8 cellular contexts compared by ENCODE assay signal in genomic region chr1:214439352-214440119, GRCh38.
DNase-seq lines count a peak whose midpoint lies in the region; ATAC-seq and TF ChIP-seq lines count a peak whose summit lies in the region.

No MANE protein-coding gene starts in this region.

- dilution Hi-C loops in IMR-90 (cut with HindIII; ENCODE audit: low sequenced_read_pairs, unreplicated experiment), result no loop called here

- H3K36me3 ChIP-seq in IMR-90 (ENCODE audit: control insufficient read depth, insufficient read depth, low read length) (no peaks in the 10 kb centered on the region), mucosa of rectum (ENCODE audit: control insufficient read depth in 2 of 2, insufficient read depth in 2 of 2, low read length in 2 of 2) (no peaks in the 10 kb centered on the region), GM23248 (ENCODE audit: low read depth) (0 out of 2 replicates have a peak, but pooled peaks cover 7% of the 10 kb centered on the region)

- no peak for TF ChIP-seq RAD21 in IMR-90 (IDR thresholded peaks at IDR 0.05; ENCODE audit: low read length)

- peak overlapping the region; percentile 86 for H2BK120ac ChIP-seq in IMR-90 (ENCODE audit: low read depth, low read length)

- H3K9me1 ChIP-seq in IMR-90 (ENCODE audit: insufficient read depth, low read length), result peaks cover 1% of the 10 kb centered on the region; the same call in 1 of the 2 replicates

- H4K20me1 ChIP-seq in IMR-90 (ENCODE audit: insufficient read depth, low read length) (no peaks in the 10 kb centered on the region), GM23248 (ENCODE audit: insufficient read depth) (0 out of 2 replicates have a peak, but pooled peaks cover 8% of the 10 kb centered on the region)

- TF ChIP-seq CTCF in IMR-90 (conservative IDR thresholded peaks at IDR 0.05; ENCODE audit: low read depth, low read length), result no peak
- TF ChIP-seq CTCF in choroid plexus epithelial cell (conservative IDR thresholded peaks at IDR 0.05; ENCODE audit: low read depth, low read length), result no peak

- H2AK9ac ChIP-seq in IMR-90 (replicated peaks; ENCODE audit: low read depth, low read length, poor library complexity), result no peak overlapping the region

- H2BK20ac ChIP-seq in IMR-90 (ENCODE audit: low read depth, low read length), result peak overlapping the region; percentile 70

- H3K56ac ChIP-seq in IMR-90 (ENCODE audit: extremely low read depth, insufficient read depth, low read length), result peak overlapping the region; percentile 37; the same call in 1 of the 2 replicates

- peak overlapping the region; percentile 8; the same call in 1 of the 2 replicates for H3K9ac ChIP-seq in IMR-90 (ENCODE audit: low read depth, low read length)
- peak overlapping the region in 1 of 2 donors; percentile 9 for H3K9ac ChIP-seq in mucosa of rectum (ENCODE audit: low read depth in 1 of 2, low read length in 2 of 2)
- H3K9ac ChIP-seq in GM23248, result no peak overlapping the region

- H2AFZ ChIP-seq in IMR-90 (replicated peaks; ENCODE audit: low read length, poor library complexity) (peak overlapping the region; percentile 25), GM23248 (no peak overlapping the region)

- H3K9me3 ChIP-seq in IMR-90 (ENCODE audit: control insufficient read depth, insufficient read depth, low read length) (no peaks in the 10 kb centered on the region), mucosa of rectum (ENCODE audit: control insufficient read depth in 2 of 2, low read length in 2 of 2) (no peaks in the 10 kb centered on the region), GM23248 (ENCODE audit: low read depth) (no peaks in the 10 kb centered on the region)

- peak overlapping the region; percentile 59 for H4K91ac ChIP-seq in IMR-90 (ENCODE audit: insufficient read depth, low read depth, low read length)

- DNase-seq in IMR-90 (peak; percentile 97), OCI-M1 (lab: John Stamatoyannopoulos, UW) (peak; percentile 77), choroid plexus epithelial cell (ENCODE audit: low read depth) (peak; percentile 54), T1000 (lab: John Stamatoyannopoulos, UW) (no peak), GM23248 (no peak)

- WGBS in IMR-90 (ENCODE audit: extremely low coverage in 2 of 2, insufficient read length in 1 of 2), 2 experiments, result 12% methylated on average over 4 of the region's 12 CpGs; no CpG with 5 or more reads in 1 of the 2 experiments
- WGBS in GM23248 (ENCODE audit: low coverage in 1 of 2, low lambda C conversion rate in 2 of 2, missing lambda C conversion rate in 2 of 2), 2 experiments, result 79 to 80% methylated on average over 12 of the region's 12 CpGs

- peak overlapping the region; percentile 37 for H2BK15ac ChIP-seq in IMR-90 (ENCODE audit: low read depth, low read length)

- H3K4me2 ChIP-seq in IMR-90 (ENCODE audit: low read depth, low read length), result peak overlapping the region; percentile 76; the same call in 1 of the 2 replicates
- H3K4me2 ChIP-seq in GM23248 (ENCODE audit: unreplicated experiment), result no peak overlapping the region

- no peaks in the 10 kb centered on the region for H3K9me2 ChIP-seq in GM23248 (ENCODE audit: insufficient read depth)

- peaks cover 98% of the 10 kb centered on the region for H3K79me2 ChIP-seq in GM23248 (ENCODE audit: insufficient read depth)

- POLR2A ChIA-PET in IMR-90 (lab: Charles Lee; ENCODE audit: unreplicated experiment), result no interaction called here

- peak overlapping the region; percentile 92 for H3K18ac ChIP-seq in IMR-90 (ENCODE audit: low read depth, low read length)

- H3K14ac ChIP-seq in IMR-90 (replicated peaks; ENCODE audit: low read depth, low read length), result peak overlapping the region; percentile 87

- H2BK5ac ChIP-seq in IMR-90 (ENCODE audit: low read depth, low read length, poor library complexity, severe bottlenecking), result peak overlapping the region; percentile 95

- H4K8ac ChIP-seq in IMR-90 (ENCODE audit: low read depth in 2 of 2, low read length in 2 of 2), result peak overlapping the region; percentile 7 to 83; a peak in 3 of 4 replicates

- no TSS peak for BruUV-seq in IMR-90 (replicated peaks; lab: Mats Ljungman, UMichigan)

- no peak for TF ChIP-seq POLR2A in IMR-90 (IDR thresholded peaks at IDR 0.05; ENCODE audit: low read depth, low read length)

- H3K27ac ChIP-seq in IMR-90 (ENCODE audit: insufficient read depth, low read length) (peak overlapping the region; percentile 49; the same call in 1 of the 2 replicates), mucosa of rectum (ENCODE audit: low read depth in 2 of 2, low read length in 2 of 2) (no peak overlapping the region), GM23248 (no peak overlapping the region)

- peaks cover 56% of the 10 kb centered on the region for H3F3A ChIP-seq in GM23248 (ENCODE audit: insufficient read depth)

- H3K79me1 ChIP-seq in IMR-90 (ENCODE audit: low read depth in 1 of 2, low read length in 2 of 2), result peaks cover 27 to 61% of the 10 kb centered on the region in 2 experiments

- H3K4me3 ChIP-seq in IMR-90 (ENCODE audit: insufficient read depth, low read depth, low read length), result peak overlapping the region; percentile 4; the same call in 1 of the 2 replicates
- no peak overlapping the region for H3K4me3 ChIP-seq in choroid plexus epithelial cell (ENCODE audit: low read depth, low read length)
- H3K4me3 ChIP-seq in mucosa of rectum (ENCODE audit: low read length in 2 of 2), result peak overlapping the region; percentile 25 to 38
- H3K4me3 ChIP-seq in GM23248, result no peak overlapping the region

- intact Hi-C loops in IMR-90 (cut with micrococcal nuclease), result no loop called here

- H3K27me3 ChIP-seq in IMR-90 (ENCODE audit: control insufficient read depth, insufficient read depth, low read length) (no peaks in the 10 kb centered on the region), mucosa of rectum (ENCODE audit: control insufficient read depth in 2 of 2, insufficient read depth in 2 of 2, low read length in 2 of 2) (no peaks in the 10 kb centered on the region), GM23248 (replicated peaks; ENCODE audit: insufficient read depth) (no peaks in the 10 kb centered on the region)

- H2AK5ac ChIP-seq in IMR-90 (ENCODE audit: low read depth, low read length), result peak overlapping the region; percentile 27; the same call in 1 of the 2 replicates

- H3K4me1 ChIP-seq in IMR-90 (ENCODE audit: control insufficient read depth, insufficient read depth, low read length) (peaks cover 9% of the 10 kb centered on the region), mucosa of rectum (ENCODE audit: control insufficient read depth in 2 of 2, insufficient read depth in 2 of 2, low read length in 2 of 2) (peaks cover 8 to 11% of the 10 kb centered on the region in 2 donors), GM23248 (ENCODE audit: insufficient read depth) (peaks cover 14% of the 10 kb centered on the region)

- ATAC-seq in GM18502 (IDR thresholded peaks at IDR 0.05; ENCODE audit: poor library complexity, unreplicated experiment) (peak; percentile 92), GM21786 (IDR thresholded peaks at IDR 0.05; ENCODE audit: unreplicated experiment) (peak; percentile 82), IMR-90 (ENCODE audit: low read depth) (peak; percentile 62)

- in situ Hi-C loops in IMR-90 (cut with MboI; ENCODE audit: low sequenced_read_pairs), result no loop called here
- in situ Hi-C loops in GM23248 (cut with MboI), result no loop called here

- CTCF ChIA-PET in IMR-90 (lab: Yijun Ruan, JAX), result interaction anchor here (1.3 kb wide), 1 partner anchor 146 kb away, joined by 3 read pairs; no protein-coding TSS in a partner anchor

- peak overlapping the region; percentile 77 for H3K4ac ChIP-seq in IMR-90 (ENCODE audit: low read depth, low read length)

- peak overlapping the region; percentile 69 for H3K23ac ChIP-seq in IMR-90 (ENCODE audit: low read depth, low read length)

- H4K5ac ChIP-seq in IMR-90 (ENCODE audit: low read depth, low read length), result peak overlapping the region; percentile 74; the same call in 1 of the 2 replicates

TF ChIP-seq in IMR-90, 13 proteins besides CTCF, POLR2A, EP300 and RAD21:
- TF ChIP-seq BHLHE40 (IDR thresholded peaks at IDR 0.05; ENCODE audit: low read depth, low read length) (peak; percentile 17; the same call in 1 of the 2 replicates), FOS (IDR thresholded peaks at IDR 0.05; ENCODE audit: low read depth, low read length) (peak; percentile 41), RFX5 (IDR thresholded peaks at IDR 0.05; ENCODE audit: low read depth, low read length) (no peak), NFE2L2 (IDR thresholded peaks at IDR 0.05; ENCODE audit: low read depth, low read length) (no peak), CEBPB (IDR thresholded peaks at IDR 0.05; ENCODE audit: low read depth, low read length) (peak; percentile 95), USF2 (IDR thresholded peaks at IDR 0.05; ENCODE audit: low read depth, low read length) (no peak)
TF ChIP-seq in IMR-90: peak in this region for 3.

Comparison
In these comparisons a context has a peak if more than half of its experiments do, and no peak if none do; other contexts are left out.
1. DNase-seq: peak in IMR-90 (single experiment), OCI-M1 (single experiment) and choroid plexus epithelial cell (single experiment); none in T1000 (single experiment) and GM23248 (single experiment).
2. H3K4me3 ChIP-seq: peak in IMR-90 (single experiment) and mucosa of rectum (2 of 2); none in choroid plexus epithelial cell (single experiment) and GM23248 (single experiment).
3. Peak in every context shown above with its lines, with median percentiles within 50 percentile points of each other: ATAC-seq.